In genomic region chr9:126611592-126612328, GRCh38 we compare ENCODE assay signal across 8 cellular contexts. TPM values are rescaled to one million over a fixed set of nuclear protein-coding genes. Genes with fewer than 3 reads are reported as not detected.
DNase-seq lines count a peak whose midpoint lies in the region; ATAC-seq and TF ChIP-seq lines count a peak whose summit lies in the region.

No MANE protein-coding gene starts in this region.

- no peak overlapping the region for H3K9ac ChIP-seq in rectal smooth muscle tissue (ENCODE audit: low read length)

- H3K27ac ChIP-seq in heart right ventricle, result peak overlapping the region in 2 of 10 donors; percentile 22 to 41
- H3K27ac ChIP-seq in rectal smooth muscle tissue (ENCODE audit: low read depth, low read length), result no peak overlapping the region
- H3K27ac ChIP-seq in vagina, result no peak overlapping the region

- TF ChIP-seq CTCF in LNCAP (IDR thresholded peaks at IDR 0.05) (peak; percentile 88), heart right ventricle (IDR thresholded peaks at IDR 0.05) (peak; percentile 66 to 95 (median 88)), vagina (IDR thresholded peaks at IDR 0.05) (peak; percentile 56 to 68 (median 58))

- H3K36me3 ChIP-seq in heart right ventricle (no peaks in the 10 kb centered on the region), rectal smooth muscle tissue (ENCODE audit: control insufficient read depth, insufficient read depth, low read length) (no peaks in the 10 kb centered on the region), vagina (no peaks in the 10 kb centered on the region)

- 1 to 2% methylated on average over 41 to 43 of the region's 43 CpGs for WGBS in heart right ventricle, 2 donors

- H3K27me3 ChIP-seq in heart right ventricle, result peaks cover 42 to 95% (median 81%) of the 10 kb centered on the region in 7 donors
- H3K27me3 ChIP-seq in rectal smooth muscle tissue (ENCODE audit: control insufficient read depth, insufficient read depth, low read length), result peaks cover 66% of the 10 kb centered on the region
- H3K27me3 ChIP-seq in vagina, result peaks cover 27% of the 10 kb centered on the region

- TF ChIP-seq POLR2A in vagina (IDR thresholded peaks at IDR 0.05), result no peak

- DNase-seq in EH (ENCODE audit: low read depth) (peak; percentile 58), SW480 (ENCODE audit: low spot score) (peak; percentile 61), heart right ventricle (peak; percentile 71 to 82), vagina (ENCODE audit: extremely low spot score in 2 of 2) (no peak)
- DNase-seq in activated naive CD8-positive, alpha-beta T cell treated with anti-CD3 and anti-CD28 coated beads, Interleukin-2, amount 50 U/mL, for 16 hours (ENCODE audit: low read depth, low spot score), result peak; percentile 38

- peak; percentile 68 to 89 (median 86) for ATAC-seq in heart right ventricle
- ATAC-seq in HG03095 (IDR thresholded peaks at IDR 0.05; ENCODE audit: unreplicated experiment), result no peak

- H3K4me1 ChIP-seq in heart right ventricle (peaks cover 4 to 44% (median 38%) of the 10 kb centered on the region in 9 donors), rectal smooth muscle tissue (ENCODE audit: control insufficient read depth, insufficient read depth, low read length) (no peaks in the 10 kb centered on the region), vagina (peaks cover 33% of the 10 kb centered on the region)

- intact Hi-C loops in heart right ventricle (cut with DNase I) (loop anchor here in 9 of 10 donors (1.0 to 10.0 kb wide), 8 partner anchors 17 to 173 kb away; no protein-coding TSS in a partner anchor), vagina (cut with DNase I) (loop anchor here (1.0 kb wide), 1 partner anchor 170 kb away; no protein-coding TSS in a partner anchor)

- H3K4me3 ChIP-seq in heart right ventricle (peak overlapping the region in 9 of 10 donors; percentile 22 to 58 (median 51)), rectal smooth muscle tissue (ENCODE audit: low read length) (peak overlapping the region; percentile 48), vagina (peak overlapping the region in 1 of 2 donors; percentile 42)

- no peaks in the 10 kb centered on the region for H3K9me3 ChIP-seq in heart right ventricle
- no peaks in the 10 kb centered on the region for H3K9me3 ChIP-seq in vagina

RNA-seq across cellular contexts. Expression of gene LMX1B, which starts 2.0 kb away (rescaled TPM):
- total RNA-seq in heart right ventricle (under 1 TPM; 0.26 to 0.97 (median 0.47) TPM), vagina (not detected)
- under 1 TPM; 0.25 to 0.29 TPM for polyA plus RNA-seq in heart right ventricle

Comparison
In these comparisons a context has a peak if more than half of its experiments do, and no peak if none do; other contexts are left out.
1. DNase-seq: peak in EH (single experiment), SW480 (single experiment), activated naive CD8-positive, alpha-beta T cell treated with anti-CD3 and anti-CD28 coated beads, Interleukin-2, amount 50 U/mL, for 16 hours (single experiment) and heart right ventricle (2 of 2); none in vagina (0 of 2).
2. Peak in every context shown above with its lines, with median percentiles within 50 percentile points of each other: CTCF ChIP-seq.